In genomic region chr5:96876292-96876850, GRCh38 we compare ENCODE assay signal across 8 cellular contexts. TPM values are rescaled to one million over a fixed set of nuclear protein-coding genes. Genes with fewer than 3 reads are reported as not detected.
DNase-seq lines count a peak whose midpoint lies in the region; ATAC-seq and TF ChIP-seq lines count a peak whose summit lies in the region.

Gene ERAP2 (plus strand): TSS chr5:96876500. CDS start chr5:96879686, 3,186 bp downstream.

- H3K27ac ChIP-seq in OCI-LY1 (ENCODE audit: low read depth, low read length, poor library complexity, severe bottlenecking), result peak within 1 kb of the TSS; percentile 91

- peak within 1 kb of the TSS; percentile 57 for H3K4me3 ChIP-seq in BE2C (ENCODE audit: low read depth, low read length)
- H3K4me3 ChIP-seq in OCI-LY1 (ENCODE audit: low read depth, low read length, poor library complexity, severe bottlenecking), result peak within 1 kb of the TSS; percentile 87

- H3K4me1 ChIP-seq in BE2C (peaks cover 5% of the 10 kb centered on the region), OCI-LY1 (ENCODE audit: insufficient read depth, low read length, severe bottlenecking) (peaks cover 81% of the 10 kb centered on the region)

- no peaks in the 10 kb centered on the region for H4K20me1 ChIP-seq in OCI-LY1 (ENCODE audit: insufficient read depth, low read length)

- H3K36me3 ChIP-seq in BE2C (no peaks in the 10 kb centered on the region), OCI-LY1 (ENCODE audit: insufficient read depth, low read length) (peaks cover 19% of the 10 kb centered on the region; the same call in 1 of the 2 replicates)

- H2AFZ ChIP-seq in OCI-LY1 (ENCODE audit: low read length), result peak within 1 kb of the TSS; percentile 32; the same call in 1 of the 2 replicates

- no peaks in the 10 kb centered on the region for H3K9me2 ChIP-seq in OCI-LY1 (ENCODE audit: low read depth, low read length)

- ATAC-seq in GM18868 (IDR thresholded peaks at IDR 0.05; ENCODE audit: unreplicated experiment) (peak; percentile 63), HG03095 (IDR thresholded peaks at IDR 0.05; ENCODE audit: unreplicated experiment) (peak; percentile 53)

- DNase-seq in BE2C, result no peak
- peak; percentile 31 for DNase-seq in brain pericyte (ENCODE audit: low read depth, low spot score)
- DNase-seq in left kidney (ENCODE audit: low read depth, low spot score), result peak; percentile 52
- DNase-seq in stromal cell of bone marrow (ENCODE audit: low read depth), result peak; percentile 25
- no peak for DNase-seq in stimulated activated naive CD4-positive, alpha-beta T cell treated with Interleukin-2 at 50 U/mL for 16 hours (lab: John Stamatoyannopoulos, UW)

- H3K27me3 ChIP-seq in BE2C, result no peaks in the 10 kb centered on the region
- H3K27me3 ChIP-seq in OCI-LY1 (ENCODE audit: insufficient read depth, low read length), result no peaks in the 10 kb centered on the region

- peaks cover 7% of the 10 kb centered on the region for H3F3A ChIP-seq in OCI-LY1 (ENCODE audit: insufficient read depth, low read length)

- peaks cover 12% of the 10 kb centered on the region for H3K79me2 ChIP-seq in OCI-LY1 (ENCODE audit: insufficient read depth, low read length)

- peak within 1 kb of the TSS; percentile 84 for H3K4me2 ChIP-seq in OCI-LY1 (ENCODE audit: low read length)

- no peak for TF ChIP-seq CTCF in BE2C (IDR thresholded peaks at IDR 0.05; ENCODE audit: low read depth, low read length)
- TF ChIP-seq CTCF in OCI-LY1 (IDR thresholded peaks at IDR 0.05; ENCODE audit: low read length), result no peak

- H3K9me3 ChIP-seq in BE2C (no peaks in the 10 kb centered on the region), OCI-LY1 (ENCODE audit: low read length) (no peaks in the 10 kb centered on the region)

- peak within 1 kb of the TSS; percentile 88 for H3K9ac ChIP-seq in OCI-LY1 (ENCODE audit: low read length)

RNA-seq across cellular contexts. Expression of gene ERAP2, which starts in this region (rescaled TPM):
- 0.80 TPM for polyA plus RNA-seq in BE2C (2012; ENCODE audit: insufficient read depth, insufficient read length, low read depth)

Comparison
In these comparisons a context has a peak if more than half of its experiments do, and no peak if none do; other contexts are left out.
1. DNase-seq: peak in brain pericyte (single experiment), left kidney (single experiment) and stromal cell of bone marrow (single experiment); none in BE2C (single experiment) and stimulated activated naive CD4-positive, alpha-beta T cell treated with Interleukin-2 at 50 U/mL for 16 hours (single experiment).